In genomic region chr5:142637871-142638270, GRCh38 we compare ENCODE assay signal across 25 cellular contexts. TPM values are rescaled to one million over a fixed set of nuclear protein-coding genes. Genes with fewer than 3 reads are reported as not detected.
DNase-seq lines count a peak whose midpoint lies in the region; ATAC-seq, FAIRE-seq and TF ChIP-seq lines count a peak whose summit lies in the region.
"Had no signal": no experiment of that assay in that cellular context is flagged by ENCODE, and none has a peak within 500 bp of the region (broad histone marks: within the 10 kb centered on the region; RNA-seq: fewer than 3 reads in every experiment).

No MANE protein-coding gene starts in this region.

- H3K27ac Mint-ChIP-seq in astrocyte (ENCODE audit: unreplicated experiment) (no peak overlapping the region), neural crest cell (ENCODE audit: unreplicated experiment) (peak overlapping the region; percentile 36)
- H3K27ac Mint-ChIP-seq: CD4-positive, alpha-beta memory T cell had no signal

- no peak for FAIRE-seq in astrocyte (lab: Jason Lieb, UNC)
- FAIRE-seq: GM19239 had no signal

- in situ Hi-C loops in G401 (cut with HindIII; ENCODE audit: low sequenced_read_pairs), result no loop called here

- H3K4me2 ChIP-seq in astrocyte (ENCODE audit: low read length), result no peak overlapping the region
- H3K4me2 ChIP-seq: BLaER1 treated with 17β-estradiol and CSF1 and Interleukin-3, amounts not matched to agents 10 nM and 100 nM; KMS-11; PC-9 had no signal

- H3K9me3 Mint-ChIP-seq in astrocyte (ENCODE audit: unreplicated experiment) (peaks cover 2% of the 10 kb centered on the region), neural crest cell (peaks cover 2% of the 10 kb centered on the region)
- H3K9me3 Mint-ChIP-seq: CD4-positive, alpha-beta memory T cell; T-cell had no signal

- H3K9me3 ChIP-seq in astrocyte (ENCODE audit: insufficient read depth, low read depth, low read length), result no peaks in the 10 kb centered on the region
- H3K9me3 ChIP-seq: BLaER1 treated with 17β-estradiol and CSF1 and Interleukin-3, amounts not matched to agents 10 nM and 100 nM; Caco-2 had no signal

- ATAC-seq in GM21529 (IDR thresholded peaks at IDR 0.05; ENCODE audit: unreplicated experiment), result no peak
- ATAC-seq: T-cell had no signal

- H3K4me3 ChIP-seq in astrocyte (ENCODE audit: insufficient read depth, low read depth, low read length), result no peak overlapping the region
- H3K4me3 ChIP-seq: BLaER1 treated with 17β-estradiol and CSF1 and Interleukin-3, amounts not matched to agents 10 nM and 100 nM; PC-9 had no signal

- DNase-seq in DMS53 (lab: John Stamatoyannopoulos, UW) (peak; percentile 11), DMS53 treated with DMSO at 0.1 percent for 48 hours (lab: John Stamatoyannopoulos, UW; ENCODE audit: unreplicated experiment) (no peak), G401 (ENCODE audit: low spot score) (peak; percentile 46), astrocyte (ENCODE audit: low read depth) (no peak), neural crest cell (ENCODE audit: low read depth, low spot score) (no peak), NCI-H526 (lab: John Stamatoyannopoulos, UW) (no peak), NCI-H226 (no peak)
- DNase-seq: ACHN; Caco-2; CD4-positive, alpha-beta memory T cell; EL; IMR-90; NCI-H1105; NCI-H1694; NCI-H2081; NCI-H2171; NCI-H774; PC-9; RPMI8226; T-cell had no signal

- H2AFZ ChIP-seq in astrocyte (ENCODE audit: low read depth, low read length), result no peak overlapping the region
- H2AFZ ChIP-seq: PC-9 had no signal

- H3K36me3 ChIP-seq in astrocyte (ENCODE audit: insufficient read depth, low read length), result no peaks in the 10 kb centered on the region
- H3K36me3 ChIP-seq: BLaER1 treated with 17β-estradiol and CSF1 and Interleukin-3, amounts not matched to agents 10 nM and 100 nM had no signal

- H3K4me3 Mint-ChIP-seq in astrocyte (ENCODE audit: unreplicated experiment), result peak overlapping the region; percentile 20
- H3K4me3 Mint-ChIP-seq in neural crest cell, result no peak overlapping the region
- H3K4me3 Mint-ChIP-seq: CD4-positive, alpha-beta memory T cell; T-cell had no signal

- H3K36me3 Mint-ChIP-seq in astrocyte (ENCODE audit: low read depth, unreplicated experiment) (peaks cover 2% of the 10 kb centered on the region), neural crest cell (ENCODE audit: low read depth) (no peaks in the 10 kb centered on the region)
- H3K36me3 Mint-ChIP-seq: CD4-positive, alpha-beta memory T cell; T-cell had no signal

- no peaks in the 10 kb centered on the region for H3K27me3 Mint-ChIP-seq in astrocyte (ENCODE audit: low read depth, unreplicated experiment)
- no peaks in the 10 kb centered on the region for H3K27me3 Mint-ChIP-seq in neural crest cell (ENCODE audit: low read depth)

- H3K4me1 Mint-ChIP-seq in astrocyte (ENCODE audit: low read depth, unreplicated experiment) (peaks cover 33% of the 10 kb centered on the region), neural crest cell (peaks cover 21% of the 10 kb centered on the region)
- H3K4me1 Mint-ChIP-seq: T-cell had no signal

- H3K27me3 ChIP-seq in astrocyte (ENCODE audit: insufficient read depth, low read length), result no peaks in the 10 kb centered on the region
- H3K27me3 ChIP-seq: BLaER1 treated with 17β-estradiol and CSF1 and Interleukin-3, amounts not matched to agents 10 nM and 100 nM had no signal

- no peak overlapping the region for H3K9ac ChIP-seq in astrocyte (ENCODE audit: low read length)
- H3K9ac ChIP-seq: BLaER1 treated with 17β-estradiol and CSF1 and Interleukin-3, amounts not matched to agents 10 nM and 100 nM; KMS-11 had no signal

- H3K79me2 ChIP-seq in astrocyte (ENCODE audit: insufficient read depth, low read length), result no peaks in the 10 kb centered on the region

- TF ChIP-seq CTCF in astrocyte (IDR thresholded peaks at IDR 0.05; ENCODE audit: insufficient read depth, low read depth, low read length), result no peak
- TF ChIP-seq CTCF in neural crest cell (conservative IDR thresholded peaks at IDR 0.05), result no peak

- H3K4me1 ChIP-seq in astrocyte (ENCODE audit: insufficient read depth, low read length), result peaks cover 3% of the 10 kb centered on the region
- H3K4me1 ChIP-seq: Caco-2 had no signal

- no peaks in the 10 kb centered on the region for H4K20me1 ChIP-seq in astrocyte (ENCODE audit: insufficient read depth, low read length)
- H4K20me1 ChIP-seq: BLaER1 treated with 17β-estradiol and CSF1 and Interleukin-3, amounts not matched to agents 10 nM and 100 nM had no signal

- H3K27ac ChIP-seq in astrocyte (ENCODE audit: low read depth, low read length), result no peak overlapping the region
- H3K27ac ChIP-seq: 22Rv1; BLaER1 treated with 17β-estradiol and CSF1 and Interleukin-3, amounts not matched to agents 10 nM and 100 nM; KMS-11; PC-9 had no signal

RNA-seq across cellular contexts. Expression of gene FGF1, which starts 48.0 kb away (rescaled TPM):
- 0.03 TPM in 1 of 2 replicates, not detected in the other for total RNA-seq in G401 (2014; rRNA removed; shearing (Covaris generic))
- total RNA-seq in astrocyte, result 42.2 and 70.9 TPM in 2 replicates
- not detected in 2 replicates for total RNA-seq in neural crest cell
- total RNA-seq: Caco-2; CD4-positive, alpha-beta memory T cell; T-cell had no signal

Comparison
In these comparisons a context has a peak if more than half of its experiments do, and no peak if none do; other contexts are left out.
1. DNase-seq: peak in DMS53 (single experiment) and G401 (single experiment); none in DMS53 treated with DMSO at 0.1 percent for 48 hours (single experiment), astrocyte (single experiment), neural crest cell (single experiment), NCI-H526 (0 of 2) and NCI-H226 (single experiment).
2. RNA of gene FGF1, which starts 48.0 kb away (total RNA-seq): 42.2 to 70.9 TPM in astrocyte; not detected in neural crest cell and 0.03 TPM in G401; every median in the first group is over 10 times any median in the second.